In the genomic region with DNA sequence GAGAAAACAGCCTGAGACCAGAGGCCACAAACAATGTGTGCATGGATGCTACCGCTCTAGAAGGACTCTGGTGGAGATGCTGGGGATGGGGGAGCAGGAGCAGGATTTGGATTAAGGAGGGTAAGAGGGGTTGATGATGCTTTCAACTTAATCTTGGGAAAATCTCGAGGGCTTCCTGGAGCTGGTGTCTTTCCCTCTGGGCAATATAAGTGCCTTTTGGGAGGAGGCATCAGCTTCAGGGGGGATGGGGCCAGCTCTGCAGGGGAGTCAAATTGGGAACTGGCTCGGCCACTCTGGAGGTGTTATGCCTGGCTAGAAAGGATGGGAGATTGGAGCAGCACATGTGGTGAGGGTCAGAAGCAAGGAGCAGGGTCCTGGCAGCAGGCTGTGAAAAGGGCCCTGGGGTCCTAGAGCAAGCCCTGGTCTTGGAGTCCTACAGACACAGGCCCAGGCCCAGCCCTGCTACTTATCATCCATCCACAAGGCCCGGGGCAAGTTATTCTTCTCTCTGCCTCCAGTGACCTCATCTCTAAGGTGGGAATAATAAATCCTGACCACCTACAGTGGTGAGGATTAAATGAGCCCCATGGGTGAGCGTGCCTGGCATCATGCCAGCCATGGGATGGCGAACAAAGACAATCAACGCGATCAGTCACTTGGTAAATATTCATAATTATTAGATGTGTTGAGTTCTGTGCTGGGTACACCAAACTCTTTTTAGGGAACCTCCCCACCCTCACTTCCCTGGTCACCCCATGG, we compare ENCODE assay signal across 30 cellular contexts. TPM values are rescaled to one million over a fixed set of nuclear protein-coding genes. Genes with fewer than 3 reads are reported as not detected.
DNase-seq lines count a peak whose midpoint lies in the region; TF ChIP-seq lines count a peak whose summit lies in the region.
"Had no signal": no experiment of that assay in that cellular context is flagged by ENCODE, and none has a peak within 500 bp of the region (broad histone marks: within the 10 kb centered on the region; RNA-seq: fewer than 3 reads in every experiment).

No MANE protein-coding gene starts in this region.

- H3K27me3 Mint-ChIP-seq in Calu3 (ENCODE audit: unreplicated experiment) = no peaks in the 10 kb centered on the region
- H3K27me3 Mint-ChIP-seq: activated naive CD8-positive, alpha-beta T cell treated with anti-CD3 and anti-CD28 coated beads for 36 hours had no signal

- no TSS peak for BruUV-seq in Calu3 (replicated peaks; lab: Mats Ljungman, UMichigan)

- H3K27ac ChIP-seq in mesenchymal stem cell (ENCODE audit: low read length, poor library complexity, severe bottlenecking) = no peak overlapping the region
- H3K27ac ChIP-seq: ascending aorta; BLaER1 treated with 17β-estradiol and CSF1 and Interleukin-3, amounts not matched to agents 10 nM and 100 nM; gastroesophageal sphincter; hepatocyte; parathyroid adenoma; transverse colon; VCaP had no signal

- peaks cover 71% of the 10 kb centered on the region for H3K36me3 Mint-ChIP-seq in Calu3 (ENCODE audit: insufficient read depth, unreplicated experiment)
- H3K36me3 Mint-ChIP-seq: activated naive CD8-positive, alpha-beta T cell treated with anti-CD3 and anti-CD28 coated beads for 36 hours had no signal

- no peak overlapping the region for H3K4me2 ChIP-seq in mesenchymal stem cell (ENCODE audit: low read length, poor library complexity, severe bottlenecking)
- H3K4me2 ChIP-seq: GM23338, hepatocyte had no signal

- no peak overlapping the region for H3K4me3 Mint-ChIP-seq in Calu3 (ENCODE audit: low read depth, unreplicated experiment)
- H3K4me3 Mint-ChIP-seq: activated naive CD8-positive, alpha-beta T cell treated with anti-CD3 and anti-CD28 coated beads for 36 hours; dendritic cell treated with granulocyte-macrophage colony-stimulating factor and Interleukin-4, amounts not matched to agents 40 ng/mL and 50 ng/mL, for 4 days; endodermal cell; GM23338; neural crest cell had no signal

- no peak overlapping the region for H3K9ac ChIP-seq in mesenchymal stem cell (ENCODE audit: low read length)
- H3K9ac ChIP-seq: BLaER1 treated with 17β-estradiol and CSF1 and Interleukin-3, amounts not matched to agents 10 nM and 100 nM; parathyroid adenoma had no signal

- no peak overlapping the region for H3K23ac ChIP-seq in mesenchymal stem cell (ENCODE audit: low read length in 2 of 2)

- H3K4me3 ChIP-seq in mesenchymal stem cell (ENCODE audit: insufficient read depth in 1 of 2, low read depth in 1 of 2, low read length in 2 of 2) (no peak overlapping the region), BE2C (ENCODE audit: low read depth, low read length) (no peak overlapping the region)
- H3K4me3 ChIP-seq: ascending aorta; BLaER1 treated with 17β-estradiol and CSF1 and Interleukin-3, amounts not matched to agents 10 nM and 100 nM; gastroesophageal sphincter; GM23338; hepatocyte; transverse colon had no signal

- H2BK5ac ChIP-seq in mesenchymal stem cell (ENCODE audit: low read depth, low read length, poor library complexity, severe bottlenecking) = no peak overlapping the region

- no peak for TF ChIP-seq CTCF in Calu3 (IDR thresholded peaks at IDR 0.05; ENCODE audit: unreplicated experiment)
- TF ChIP-seq CTCF in BE2C (IDR thresholded peaks at IDR 0.05; ENCODE audit: low read depth, low read length) = no peak

- peak overlapping the region; percentile 30 for H2BK15ac ChIP-seq in mesenchymal stem cell (ENCODE audit: low read depth, poor library complexity, severe bottlenecking)

- H3K27me3 ChIP-seq in mesenchymal stem cell (ENCODE audit: control insufficient read depth in 1 of 2, insufficient read depth in 1 of 2, low read length in 2 of 2) = peaks cover 0 to 67% of the 10 kb centered on the region in 2 experiments
- no peaks in the 10 kb centered on the region for H3K27me3 ChIP-seq in BE2C
- H3K27me3 ChIP-seq: ascending aorta; BLaER1 treated with 17β-estradiol and CSF1 and Interleukin-3, amounts not matched to agents 10 nM and 100 nM; gastroesophageal sphincter; hepatocyte; transverse colon had no signal

- peak overlapping the region; percentile 31 for H3K27ac Mint-ChIP-seq in Calu3 (ENCODE audit: unreplicated experiment)
- H3K27ac Mint-ChIP-seq: activated naive CD8-positive, alpha-beta T cell treated with anti-CD3 and anti-CD28 coated beads for 36 hours; dendritic cell treated with granulocyte-macrophage colony-stimulating factor and Interleukin-4, amounts not matched to agents 40 ng/mL and 50 ng/mL, for 4 days; endodermal cell; GM23338 had no signal

- peak; percentile 43; the same call in 1 of the 2 replicates for TF ChIP-seq EP300 in Ishikawa (IDR thresholded peaks at IDR 0.05; ENCODE audit: borderline replicate concordance)

- H2AK5ac ChIP-seq in mesenchymal stem cell (ENCODE audit: low read length, severe bottlenecking) = no peak overlapping the region

- intact Hi-C loops in Calu3 (cut with micrococcal nuclease; ENCODE audit: unreplicated experiment) = no loop called here

- H3K9me3 Mint-ChIP-seq in Calu3 (ENCODE audit: low read depth, unreplicated experiment) = no peaks in the 10 kb centered on the region
- H3K9me3 Mint-ChIP-seq: activated naive CD8-positive, alpha-beta T cell treated with anti-CD3 and anti-CD28 coated beads for 36 hours; dendritic cell treated with granulocyte-macrophage colony-stimulating factor and Interleukin-4, amounts not matched to agents 40 ng/mL and 50 ng/mL, for 4 days; endodermal cell; GM23338; neural crest cell had no signal

- no peak overlapping the region for H3K14ac ChIP-seq in mesenchymal stem cell (ENCODE audit: low read length in 2 of 2)

- H3K4me1 ChIP-seq in mesenchymal stem cell (ENCODE audit: control insufficient read depth, insufficient read depth, low read depth, low read length) = peaks cover 7% of the 10 kb centered on the region
- H3K4me1 ChIP-seq in BE2C = peaks cover 8% of the 10 kb centered on the region
- H3K4me1 ChIP-seq: ascending aorta, gastroesophageal sphincter, parathyroid adenoma had no signal

- no peak overlapping the region for H2BK12ac ChIP-seq in mesenchymal stem cell (ENCODE audit: low read length in 2 of 2)

- no peak overlapping the region for H4K8ac ChIP-seq in mesenchymal stem cell (ENCODE audit: low read length)

- no peaks in the 10 kb centered on the region for H3K79me1 ChIP-seq in mesenchymal stem cell (replicated peaks; ENCODE audit: low read length, poor library complexity, severe bottlenecking)

- no peak overlapping the region for H3K18ac ChIP-seq in mesenchymal stem cell (ENCODE audit: low read depth in 1 of 2, low read length in 2 of 2)

- peaks cover 0 to 3% of the 10 kb centered on the region in 2 experiments for H3K36me3 ChIP-seq in mesenchymal stem cell (ENCODE audit: control insufficient read depth in 1 of 2, insufficient read depth in 2 of 2, low read depth in 1 of 2, low read length in 2 of 2)
- H3K36me3 ChIP-seq in BE2C = no peaks in the 10 kb centered on the region
- H3K36me3 ChIP-seq: ascending aorta; BLaER1 treated with 17β-estradiol and CSF1 and Interleukin-3, amounts not matched to agents 10 nM and 100 nM; gastroesophageal sphincter; transverse colon had no signal

- H3K9me3 ChIP-seq in mesenchymal stem cell (ENCODE audit: control insufficient read depth, low read length) = no peaks in the 10 kb centered on the region
- H3K9me3 ChIP-seq in BE2C = no peaks in the 10 kb centered on the region
- H3K9me3 ChIP-seq: ascending aorta; BLaER1 treated with 17β-estradiol and CSF1 and Interleukin-3, amounts not matched to agents 10 nM and 100 nM; gastroesophageal sphincter; transverse colon had no signal

- H2AFZ ChIP-seq in mesenchymal stem cell (ENCODE audit: low read depth, low read length) = no peak overlapping the region
- H2AFZ ChIP-seq: GM23338, hepatocyte, parathyroid adenoma had no signal

- no peak for DNase-seq in Calu3
- DNase-seq in NCI-H748 (lab: John Stamatoyannopoulos, UW; ENCODE audit: unreplicated experiment) = peak; percentile 91
- DNase-seq in mesenchymal stem cell = no peak
- DNase-seq in cerebellum (ENCODE audit: low spot score) = no peak
- DNase-seq in BE2C = no peak
- no peak for DNase-seq in HCEC 1CT
- DNase-seq: activated CD4-positive, alpha-beta T cell treated with anti-CD3 and anti-CD28 coated beads for 48 hours; activated CD8-positive, alpha-beta memory T cell treated with anti-CD3 and anti-CD28 coated beads for 24 hours; activated effector memory CD4-positive, alpha-beta T cell treated with anti-CD3 and anti-CD28 coated beads, Interleukin-2, amount 50 U/mL, for 16 hours; activated naive CD8-positive, alpha-beta T cell treated with anti-CD3 and anti-CD28 coated beads for 36 hours; caudate nucleus; endodermal cell; left colon; NCI-H2107; NCI-H510A; SIG-M5; stimulated activated CD4-positive, alpha-beta T cell treated with anti-CD3 and anti-CD28 coated beads, Interleukin-2, amount 100 ng/mL, for 48 hours; transverse colon had no signal

- no peak for TF ChIP-seq RAD21 in Ishikawa (IDR thresholded peaks at IDR 0.05; ENCODE audit: low read depth)

- no peak overlapping the region for H4K91ac ChIP-seq in mesenchymal stem cell (ENCODE audit: low read length)

- CTCF ChIA-PET in Calu3 (lab: Charles Lee) = interaction anchor here (0.8 to 1.5 kb wide), 4 partner anchors 11 to 95 kb away, joined by 3 to 4 read pairs (median 3); no protein-coding TSS in a partner anchor

- no peak overlapping the region for H3K4ac ChIP-seq in mesenchymal stem cell (ENCODE audit: low read depth in 1 of 2, low read length in 2 of 2)

- H3K4me1 Mint-ChIP-seq in Calu3 (ENCODE audit: low read depth, unreplicated experiment) = peaks cover 18% of the 10 kb centered on the region
- H3K4me1 Mint-ChIP-seq: activated naive CD8-positive, alpha-beta T cell treated with anti-CD3 and anti-CD28 coated beads for 36 hours; neural crest cell had no signal

- no peak overlapping the region for H2BK120ac ChIP-seq in mesenchymal stem cell (ENCODE audit: low read depth, low read length)

- WGBS in mesenchymal stem cell = 77% methylated on average over 7 of the region's 8 CpGs

RNA-seq across cellular contexts. Expression of gene KRT15, which starts 5.7 kb away (rescaled TPM):
- total RNA-seq in Calu3 (2022) (83.0 and 86.8 TPM in 2 replicates), cerebellum (not detected)
- polyA plus RNA-seq in mesenchymal stem cell (2013, experiment 1 of 2) = 0.46 TPM
- 0.52 TPM for polyA plus RNA-seq in mesenchymal stem cell (2013, experiment 2 of 2)
- not detected for polyA plus RNA-seq in BE2C (2012; ENCODE audit: insufficient read depth, insufficient read length, low read depth)
- total RNA-seq: activated naive CD8-positive, alpha-beta T cell treated with anti-CD3 and anti-CD28 coated beads for 36 hours; neural crest cell had no signal
- polyA plus RNA-seq: GM23338 had no signal

RNA-seq across cellular contexts. Expression of gene KRT13, which starts 7.6 kb away (rescaled TPM):
- total RNA-seq in Calu3 (2022) (45.7 and 323 TPM in 2 replicates), cerebellum (0.27 TPM)
- polyA plus RNA-seq in mesenchymal stem cell (2013, experiment 1 of 2) = not detected
- polyA plus RNA-seq in mesenchymal stem cell (2013, experiment 2 of 2) = not detected
- not detected for polyA plus RNA-seq in BE2C (2012; ENCODE audit: insufficient read depth, insufficient read length, low read depth)
- total RNA-seq: activated naive CD8-positive, alpha-beta T cell treated with anti-CD3 and anti-CD28 coated beads for 36 hours; endodermal cell; fibroblast of lung; GM23338; neural crest cell had no signal
- polyA plus RNA-seq: AG04450, fibroblast of lung, GM23338 had no signal

RNA-seq across cellular contexts. Expression of gene KRT19, which starts 15.1 kb away (rescaled TPM):
- total RNA-seq in Calu3 (2022) = 2,554 and 3,048 TPM in 2 replicates
- polyA plus RNA-seq in mesenchymal stem cell (2013, experiment 1 of 2) = 92.7 TPM
- polyA plus RNA-seq in mesenchymal stem cell (2013, experiment 2 of 2) = 91.5 TPM
- 3.8 TPM for total RNA-seq in cerebellum
- 23.0 TPM for polyA plus RNA-seq in BE2C (2012; ENCODE audit: insufficient read depth, insufficient read length, low read depth)
- total RNA-seq: activated naive CD8-positive, alpha-beta T cell treated with anti-CD3 and anti-CD28 coated beads for 36 hours had no signal

RNA-seq across cellular contexts. Expression of gene KRT36, which starts 23.3 kb away (rescaled TPM):
- not detected in 2 replicates for total RNA-seq in Calu3 (2022)
- 0.11 TPM for polyA plus RNA-seq in mesenchymal stem cell (2013, experiment 1 of 2)
- polyA plus RNA-seq in mesenchymal stem cell (2013, experiment 2 of 2) = 0.11 TPM
- total RNA-seq in cerebellum = not detected
- not detected for polyA plus RNA-seq in BE2C (2012; ENCODE audit: insufficient read depth, insufficient read length, low read depth)
- total RNA-seq: activated naive CD8-positive, alpha-beta T cell treated with anti-CD3 and anti-CD28 coated beads for 36 hours; ascending aorta; endodermal cell; fibroblast of lung; gastroesophageal sphincter; GM23338; hepatocyte; neural crest cell; transverse colon had no signal
- polyA plus RNA-seq: AG04450, GM23338, hepatocyte had no signal

RNA-seq across cellular contexts. Expression of gene KRT35, which starts 32.0 kb away (rescaled TPM):
- total RNA-seq in Calu3 (2022) (not detected in 2 replicates), cerebellum (not detected)
- polyA plus RNA-seq in mesenchymal stem cell (2013, experiment 1 of 2) = not detected
- not detected for polyA plus RNA-seq in mesenchymal stem cell (2013, experiment 2 of 2)
- not detected for polyA plus RNA-seq in BE2C (2012; ENCODE audit: insufficient read depth, insufficient read length, low read depth)
- total RNA-seq: activated naive CD8-positive, alpha-beta T cell treated with anti-CD3 and anti-CD28 coated beads for 36 hours; ascending aorta; endodermal cell; fibroblast of lung; gastroesophageal sphincter; GM23338; hepatocyte; left colon; neural crest cell; transverse colon had no signal
- polyA plus RNA-seq: AG04450, fibroblast of lung, GM23338, hepatocyte had no signal

Comparison
In these comparisons a context has a peak if more than half of its experiments do, and no peak if none do; other contexts are left out.
1. RNA of gene KRT15, which starts 5.7 kb away (total RNA-seq): 83.0 to 86.8 TPM in Calu3; not detected in cerebellum (single experiment); every median in the first group is over 10 times any median in the second.
2. RNA of gene KRT13, which starts 7.6 kb away (total RNA-seq): 45.7 to 323 TPM in Calu3; 0.27 TPM in cerebellum (single experiment); every median in the first group is over 10 times any median in the second.
3. RNA of gene KRT19, which starts 15.1 kb away (total RNA-seq): 2,554 to 3,048 TPM in Calu3; 3.8 TPM in cerebellum (single experiment); every median in the first group is over 100 times any median in the second.